In the genomic region with DNA sequence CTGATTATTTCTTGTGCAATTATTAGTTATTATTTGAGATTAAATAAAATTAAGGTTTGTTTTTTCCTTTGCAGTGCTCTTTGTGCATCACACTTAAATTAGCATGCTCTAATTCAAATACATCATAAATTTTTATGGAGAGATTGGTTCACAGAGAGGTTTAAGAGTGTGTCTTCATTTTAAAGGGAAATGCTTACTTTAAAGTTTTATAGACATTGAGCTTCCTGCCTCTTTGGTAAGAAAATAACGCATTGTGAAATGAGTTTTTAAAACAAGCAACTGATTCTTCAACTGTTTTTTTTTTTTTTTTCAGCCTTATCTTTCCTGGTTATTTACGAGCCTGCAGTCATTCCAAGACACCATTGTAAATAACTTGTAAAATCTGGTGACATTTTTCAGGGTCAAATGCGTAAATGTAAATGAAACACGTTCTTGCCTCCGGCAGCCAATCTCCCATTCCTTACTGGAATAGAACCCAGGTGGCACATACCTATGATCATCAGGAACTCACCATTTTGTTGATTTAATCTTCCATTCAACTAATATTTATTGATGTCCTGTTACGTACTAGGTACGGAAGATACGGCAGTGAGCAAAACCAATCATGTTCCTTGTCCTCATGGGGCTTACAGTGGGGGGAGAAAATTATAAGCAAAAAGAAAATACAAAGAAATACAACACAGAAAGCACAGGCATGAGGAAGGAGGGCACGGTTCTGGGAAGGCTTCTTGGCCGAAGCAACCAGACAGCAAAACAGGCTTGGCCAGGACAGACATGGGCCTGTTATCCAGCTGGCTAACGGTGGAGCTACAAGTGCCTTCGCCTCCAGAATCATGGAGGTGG, we compare ENCODE assay signal across 19 cellular contexts.
"Had no signal": no experiment of that assay in that cellular context is flagged by ENCODE, and none has a peak within 500 bp of the region (broad histone marks: within the 10 kb centered on the region; RNA-seq: fewer than 3 reads in every experiment).

No MANE protein-coding gene starts in this region.

- ATAC-seq: activated T-cell treated with anti-CD3 and anti-CD28 coated beads, Interleukin-2, amount 50 U/mL, for 4 hours; body of pancreas; gastrocnemius medialis; heart left ventricle; lower lobe of right lung; sciatic nerve; stimulated activated naive CD8-positive, alpha-beta T cell treated with anti-CD3 and anti-CD28 coated beads, Interleukin-15, amount 100 ng/mL, for 72 hours; T-helper 17 cell; WTC11 had no signal

- H3K4me1 ChIP-seq: body of pancreas, gastrocnemius medialis, heart left ventricle, lower lobe of right lung, spleen, upper lobe of left lung had no signal

- H3K27ac Mint-ChIP-seq: activated CD4-positive, alpha-beta memory T cell treated with anti-CD3 and anti-CD28 coated beads, Interleukin-2, amount 10 ng/mL, durations not matched to agents 7 days and 5 days; activated naive CD8-positive, alpha-beta T cell; stimulated activated naive CD8-positive, alpha-beta T cell treated with anti-CD3 and anti-CD28 coated beads, Interleukin-15, amount 100 ng/mL, for 72 hours; T-helper 17 cell; WTC11 had no signal

- H3K36me3 ChIP-seq: gastrocnemius medialis, heart left ventricle, lower lobe of right lung, spleen, upper lobe of left lung had no signal

- DNase-seq: activated CD4-positive, alpha-beta memory T cell treated with anti-CD3 and anti-CD28 coated beads, Interleukin-2, amount 10 ng/mL, durations not matched to agents 7 days and 5 days; activated CD4-positive, alpha-beta T cell treated with anti-CD3 and anti-CD28 coated beads for 4 hours; activated gamma-delta T cell treated with Interleukin-2 at 50 U/mL for 16 hours; activated T-cell treated with anti-CD3 and anti-CD28 coated beads, Interleukin-2, amount 50 U/mL, for 4 hours; amygdala; body of pancreas; caudate nucleus; effector CD4-positive, alpha-beta T cell; gastrocnemius medialis; heart left ventricle; lower lobe of right lung; spleen; stimulated activated naive CD8-positive, alpha-beta T cell treated with anti-CD3 and anti-CD28 coated beads, Interleukin-15, amount 100 ng/mL, for 72 hours; T-helper 17 cell; upper lobe of left lung had no signal

- H3K4me3 Mint-ChIP-seq: activated CD4-positive, alpha-beta memory T cell treated with anti-CD3 and anti-CD28 coated beads, Interleukin-2, amount 10 ng/mL, durations not matched to agents 7 days and 5 days; activated naive CD8-positive, alpha-beta T cell; activated T-cell treated with anti-CD3 and anti-CD28 coated beads, Interleukin-2, amount 50 U/mL, for 4 hours; stimulated activated naive CD8-positive, alpha-beta T cell treated with anti-CD3 and anti-CD28 coated beads, Interleukin-15, amount 100 ng/mL, for 72 hours; T-helper 17 cell; WTC11 had no signal

- H3K9me3 ChIP-seq: gastrocnemius medialis, lower lobe of right lung, upper lobe of left lung had no signal

- H3K27ac ChIP-seq: body of pancreas, coronary artery, gastrocnemius medialis, heart left ventricle, lower lobe of right lung, spleen, upper lobe of left lung had no signal

- H3K36me3 Mint-ChIP-seq: WTC11 had no signal

- H3K27me3 ChIP-seq: body of pancreas, gastrocnemius medialis, heart left ventricle, upper lobe of left lung had no signal

- H3K4me1 Mint-ChIP-seq: activated CD4-positive, alpha-beta memory T cell treated with anti-CD3 and anti-CD28 coated beads, Interleukin-2, amount 10 ng/mL, durations not matched to agents 7 days and 5 days; stimulated activated naive CD8-positive, alpha-beta T cell treated with anti-CD3 and anti-CD28 coated beads, Interleukin-15, amount 100 ng/mL, for 72 hours; T-helper 17 cell had no signal

- H3K4me3 ChIP-seq: body of pancreas, coronary artery, gastrocnemius medialis, heart left ventricle, lower lobe of right lung, spleen, upper lobe of left lung had no signal
